8 cellular contexts compared by ENCODE assay signal in the genomic region with DNA sequence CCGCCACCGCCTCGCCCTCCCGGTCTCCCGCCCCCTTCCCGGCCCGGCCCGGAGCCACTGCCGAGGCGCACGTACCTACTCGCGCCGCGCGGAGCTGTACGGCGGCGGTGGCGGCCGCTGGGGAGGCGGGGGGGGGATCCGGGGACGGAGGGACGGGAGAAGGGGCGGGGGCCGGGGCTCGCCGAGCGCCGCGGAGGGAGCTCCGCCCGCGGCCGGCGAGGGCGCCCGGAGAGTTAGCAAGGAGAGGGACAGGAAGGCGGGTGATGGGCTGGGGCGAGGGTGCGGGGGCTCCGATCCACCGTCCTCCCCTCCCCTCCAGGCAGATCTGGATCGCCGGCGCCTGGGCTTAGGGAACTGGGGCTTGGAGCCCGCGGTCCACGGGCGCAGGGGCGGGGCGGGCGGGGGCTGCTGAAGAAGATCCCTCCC. TPM values are rescaled to one million over a fixed set of nuclear protein-coding genes. Genes with fewer than 3 reads are reported as not detected.
DNase-seq lines count a peak whose midpoint lies in the region; ATAC-seq and TF ChIP-seq lines count a peak whose summit lies in the region.

No MANE protein-coding gene starts in this region.

- H3K27me3 ChIP-seq in CD4-positive, alpha-beta T cell (ENCODE audit: control insufficient read depth, insufficient read depth, low read length) = peaks cover 13% of the 10 kb centered on the region
- peaks cover 38% of the 10 kb centered on the region for H3K27me3 ChIP-seq in gastroesophageal sphincter

- H3K9me3 Mint-ChIP-seq in CD4-positive, alpha-beta T cell = no peaks in the 10 kb centered on the region

- peaks cover 12% of the 10 kb centered on the region for H3K4me1 Mint-ChIP-seq in CD4-positive, alpha-beta T cell (ENCODE audit: low read depth)

- peak overlapping the region; percentile 42 for H3K4me3 ChIP-seq in choroid plexus epithelial cell (ENCODE audit: low read depth, low read length)
- peak overlapping the region; percentile 58 for H3K4me3 ChIP-seq in mesodermal cell (ENCODE audit: extremely low read depth, insufficient read depth, low read length, poor library complexity, severe bottlenecking)
- peak overlapping the region in 1 of 2 donors; percentile 54 for H3K4me3 ChIP-seq in gastroesophageal sphincter

- no peak overlapping the region for H3K27ac Mint-ChIP-seq in CD4-positive, alpha-beta T cell

- intact Hi-C loops in CD4-positive, alpha-beta T cell (cut with DNase I, micrococcal nuclease) = no loop called here

- no peaks in the 10 kb centered on the region for H3K36me3 Mint-ChIP-seq in CD4-positive, alpha-beta T cell (ENCODE audit: low read depth)

- CTCF ChIA-PET in CD4-positive, alpha-beta T cell (lab: Charles Lee) = no interaction called here

- WGBS in mesodermal cell (ENCODE audit: insufficient coverage in 2 of 2), 2 experiments = 0% methylated on average over 12 of the region's 54 CpGs
- WGBS in gastroesophageal sphincter (ENCODE audit: low coverage in 1 of 2), 2 donors = no CpG with 5 or more reads among the region's 54 CpGs

- TF ChIP-seq POLR2A in gastroesophageal sphincter (IDR thresholded peaks at IDR 0.05) = no peak

- peaks cover 30% of the 10 kb centered on the region for H3K4me1 ChIP-seq in mesodermal cell (ENCODE audit: control insufficient read depth, insufficient read depth, low read length, poor library complexity, severe bottlenecking)
- H3K4me1 ChIP-seq in gastroesophageal sphincter = peaks cover 0 to 18% (median 10%) of the 10 kb centered on the region in 3 donors

- peaks cover 38% of the 10 kb centered on the region for H3K27me3 Mint-ChIP-seq in CD4-positive, alpha-beta T cell

- DNase-seq in CD4-positive, alpha-beta T cell = no peak
- DNase-seq in LoVo (ENCODE audit: low spot score) (peak; percentile 7), choroid plexus epithelial cell (ENCODE audit: low read depth) (no peak), AML-193 (lab: John Stamatoyannopoulos, UW) (no peak)
- DNase-seq in stimulated activated CD4-positive, alpha-beta T cell treated with anti-CD3 and anti-CD28 coated beads, Interleukin-4, amount 100 ng/mL, for 4 hours = no peak

- no peak for TF ChIP-seq EP300 in gastroesophageal sphincter (IDR thresholded peaks at IDR 0.05)

- no peak overlapping the region for H3K27ac ChIP-seq in CD4-positive, alpha-beta T cell (ENCODE audit: low read depth, low read length)
- H3K27ac ChIP-seq in mesodermal cell (ENCODE audit: low read depth, low read length, severe bottlenecking) (no peak overlapping the region), gastroesophageal sphincter (peak overlapping the region in 1 of 4 donors; percentile 51)

- no peaks in the 10 kb centered on the region for H3K9me3 ChIP-seq in CD4-positive, alpha-beta T cell (ENCODE audit: control insufficient read depth, low read length)
- H3K9me3 ChIP-seq in mesodermal cell (ENCODE audit: control insufficient read depth, low read length) (no peaks in the 10 kb centered on the region), gastroesophageal sphincter (no peaks in the 10 kb centered on the region)

- no peak for TF ChIP-seq CTCF in CD4-positive, alpha-beta T cell (IDR thresholded peaks at IDR 0.05)
- TF ChIP-seq CTCF in choroid plexus epithelial cell (conservative IDR thresholded peaks at IDR 0.05; ENCODE audit: low read depth, low read length) (no peak), gastroesophageal sphincter (IDR thresholded peaks at IDR 0.05) (no peak)

- H3K4me3 Mint-ChIP-seq in CD4-positive, alpha-beta T cell = no peak overlapping the region

- POLR2A ChIA-PET in CD4-positive, alpha-beta T cell (lab: Charles Lee) = no interaction called here

- ATAC-seq in CD4-positive, alpha-beta T cell (ENCODE audit: poor library complexity) = peak; percentile 21
- ATAC-seq in gastroesophageal sphincter = no peak
- no peak for ATAC-seq in GM19328 (IDR thresholded peaks at IDR 0.05; ENCODE audit: unreplicated experiment)

- H3K36me3 ChIP-seq in mesodermal cell (ENCODE audit: control insufficient read depth, insufficient read depth, low read length) (peaks cover 7% of the 10 kb centered on the region), gastroesophageal sphincter (peaks cover 0 to 7% of the 10 kb centered on the region in 2 donors)

RNA-seq across cellular contexts. Expression of a gene that starts 0.5 kb away (rescaled TPM):
- under 1 TPM in 1 of 2 experiments, not detected in 1; 0.17 TPM for total RNA-seq in CD4-positive, alpha-beta T cell
- 14.7 TPM for polyA plus RNA-seq in mesodermal cell (2013, experiment 1 of 2)
- 11.1 TPM for polyA plus RNA-seq in mesodermal cell (2013, experiment 2 of 2)
- total RNA-seq in gastroesophageal sphincter = 1 to 10 TPM in 2 of 4 donors, not detected in 2; 1.5 to 1.8 TPM

RNA-seq across cellular contexts. Expression of a gene that starts 17.9 kb away (rescaled TPM):
- total RNA-seq in CD4-positive, alpha-beta T cell = not detected
- polyA plus RNA-seq in mesodermal cell (2013, experiment 1 of 2) = 0.66 TPM
- not detected for polyA plus RNA-seq in mesodermal cell (2013, experiment 2 of 2)
- 1 to 10 TPM in 1 of 4 donors, under 1 TPM in 2, not detected in 1; 0.27 to 1.3 (median 0.62) TPM for total RNA-seq in gastroesophageal sphincter

RNA-seq across cellular contexts. Expression of a gene that starts 40.5 kb away (rescaled TPM):
- under 1 TPM in 1 of 2 experiments, not detected in 1; 0.58 TPM for total RNA-seq in CD4-positive, alpha-beta T cell
- 0.88 TPM for polyA plus RNA-seq in mesodermal cell (2013, experiment 1 of 2)
- polyA plus RNA-seq in mesodermal cell (2013, experiment 2 of 2) = 0.66 TPM
- not detected for total RNA-seq in gastroesophageal sphincter
